ENCODE assay signal across 9 cellular contexts in genomic region chr12:48542300-48542928, GRCh38. TPM values are rescaled to one million over a fixed set of nuclear protein-coding genes. Genes with fewer than 3 reads are reported as not detected.
A peak's percentile ranks its signal among the peaks of the same experiment; 100 is the strongest.
DNase-seq lines count a peak whose midpoint lies in the region; ATAC-seq and TF ChIP-seq lines count a peak whose summit lies in the region.
"Had no signal": no experiment of that assay in that cellular context is flagged by ENCODE, and none has a peak within 500 bp of the region (broad histone marks: within the 10 kb centered on the region; RNA-seq: fewer than 3 reads in every experiment).

No MANE protein-coding gene starts in this region.

- TF ChIP-seq EP300 in transverse colon (IDR thresholded peaks at IDR 0.05; ENCODE audit: low read depth): no peak

- no peaks in the 10 kb centered on the region for H3K36me3 ChIP-seq in HEK293 (ENCODE audit: control insufficient read depth in 2 of 2, insufficient read depth in 1 of 2, low read length in 2 of 2)
- no peaks in the 10 kb centered on the region for H3K36me3 ChIP-seq in body of pancreas (replicated peaks in 1 of 2; ENCODE audit: insufficient read depth in 1 of 2, low read depth in 2 of 2)
- no peaks in the 10 kb centered on the region for H3K36me3 ChIP-seq in transverse colon
- H3K36me3 ChIP-seq: neutrophil had no signal

- H3K27me3 ChIP-seq in body of pancreas (no peaks in the 10 kb centered on the region), transverse colon (no peaks in the 10 kb centered on the region)

- TF ChIP-seq POLR2A in body of pancreas (IDR thresholded peaks at IDR 0.05) (no peak), transverse colon (IDR thresholded peaks at IDR 0.05) (no peak)

- 41 to 51% methylated on average over 8 of the region's 8 CpGs for WGBS in body of pancreas, 2 donors
- 17 to 50% methylated on average over 5 to 8 of the region's 8 CpGs for WGBS in transverse colon (ENCODE audit: low coverage in 1 of 2), 2 donors

- H3K4me1 ChIP-seq in HEK293 (ENCODE audit: control insufficient read depth, insufficient read depth, low read length): no peaks in the 10 kb centered on the region
- H3K4me1 ChIP-seq in body of pancreas: no peaks in the 10 kb centered on the region
- no peaks in the 10 kb centered on the region for H3K4me1 ChIP-seq in transverse colon

- in situ Hi-C loops in transverse colon (cut with MboI; ENCODE audit: low pct_ligation_motif_present in 1 of 4, low pct_unique_long_range_greater_than_20kb in 1 of 4, low sequenced_read_pairs in 3 of 4): no loop called here

- peak; percentile 40 for DNase-seq in COLO829 (ENCODE audit: low spot score)
- DNase-seq in SHP77 treated with DMSO at 0.1 percent for 48 hours (lab: John Stamatoyannopoulos, UW): peak; percentile 13
- DNase-seq in body of pancreas: peak; percentile 10 to 48 (median 18)
- peak; percentile 38 for DNase-seq in medulla oblongata (ENCODE audit: extremely low spot score)
- DNase-seq in transverse colon: peak; percentile 53
- DNase-seq in MV-4-11 (lab: John Stamatoyannopoulos, UW): no peak

- H3K4me3 ChIP-seq in HEK293 (ENCODE audit: low read depth, low read length) (no peak overlapping the region), body of pancreas (no peak overlapping the region), transverse colon (no peak overlapping the region)

- H3K27ac ChIP-seq in HEK293 (ENCODE audit: extremely low read depth, low read depth, low read length): no peak overlapping the region
- no peak overlapping the region for H3K27ac ChIP-seq in body of pancreas
- H3K27ac ChIP-seq in transverse colon: no peak overlapping the region
- H3K27ac ChIP-seq: neutrophil had no signal

- POLR2A ChIA-PET in HEK293 (lab: Yijun Ruan, JAX): no interaction called here

- TF ChIP-seq CTCF in HEK293 (tag by site-specific recombination; IDR thresholded peaks at IDR 0.05) (no peak), body of pancreas (IDR thresholded peaks at IDR 0.05) (peak in 5 of 7 experiments; percentile 14 to 51 (median 37)), transverse colon (IDR thresholded peaks at IDR 0.05) (peak; percentile 19 to 55 (median 36))

- ATAC-seq in body of pancreas: no peak
- ATAC-seq in GM18858 (IDR thresholded peaks at IDR 0.05; ENCODE audit: unreplicated experiment): no peak

- H3K9me3 ChIP-seq in HEK293 (ENCODE audit: control insufficient read depth, insufficient read depth, low read depth, low read length) (no peaks in the 10 kb centered on the region), body of pancreas (no peaks in the 10 kb centered on the region), transverse colon (no peaks in the 10 kb centered on the region)
- H3K9me3 ChIP-seq: neutrophil had no signal

- CTCF ChIA-PET in HEK293 (lab: Yijun Ruan, JAX): interaction anchor here (0.5 to 6.6 kb wide), 15 partner anchors 9 to 253 kb away, joined by 3 to 209 read pairs (median 4); no protein-coding TSS in a partner anchor

- intact Hi-C loops in body of pancreas (cut with DNase I) (no loop called here), transverse colon (cut with DNase I; ENCODE audit: low total_unique reads) (no loop called here)

TF ChIP-seq in HEK293, 187 proteins besides CTCF, POLR2A, EP300 and RAD21:
- TF ChIP-seq REST (tag by site-specific recombination; IDR thresholded peaks at IDR 0.05): 0 out of 2 replicates have a peak, but pooled peaks have one; percentile 20
- TF ChIP-seq ZBTB44 (tag by site-specific recombination; IDR thresholded peaks at IDR 0.05): no peak
- no peak for TF ChIP-seq BCL11A (tag by site-specific recombination; IDR thresholded peaks at IDR 0.05; ENCODE audit: low read depth)
- TF ChIP-seq ZNF660 (tag by site-specific recombination; IDR thresholded peaks at IDR 0.05): 0 out of 2 replicates have a peak, but pooled peaks have one; percentile 36
- TF ChIP-seq PRDM2 (tag by site-specific recombination; IDR thresholded peaks at IDR 0.05; ENCODE audit: borderline replicate concordance): no peak
- peak; percentile 95 for TF ChIP-seq ZNF654 (tag by site-specific recombination; IDR thresholded peaks at IDR 0.05; ENCODE audit: low read depth)
- no peak for TF ChIP-seq OSR2 (tag by site-specific recombination; IDR thresholded peaks at IDR 0.05)

RNA-seq across cellular contexts. Expression of gene OR8S1, which starts 17.0 kb away (rescaled TPM):
- total RNA-seq in body of pancreas: not detected
- total RNA-seq in transverse colon: not detected

RNA-seq across cellular contexts. Expression of gene LALBA, which starts 27.4 kb away (rescaled TPM):
- total RNA-seq in body of pancreas (not detected), transverse colon (not detected)
